ENCODE assay signal across 1 cellular context in the genomic region with DNA sequence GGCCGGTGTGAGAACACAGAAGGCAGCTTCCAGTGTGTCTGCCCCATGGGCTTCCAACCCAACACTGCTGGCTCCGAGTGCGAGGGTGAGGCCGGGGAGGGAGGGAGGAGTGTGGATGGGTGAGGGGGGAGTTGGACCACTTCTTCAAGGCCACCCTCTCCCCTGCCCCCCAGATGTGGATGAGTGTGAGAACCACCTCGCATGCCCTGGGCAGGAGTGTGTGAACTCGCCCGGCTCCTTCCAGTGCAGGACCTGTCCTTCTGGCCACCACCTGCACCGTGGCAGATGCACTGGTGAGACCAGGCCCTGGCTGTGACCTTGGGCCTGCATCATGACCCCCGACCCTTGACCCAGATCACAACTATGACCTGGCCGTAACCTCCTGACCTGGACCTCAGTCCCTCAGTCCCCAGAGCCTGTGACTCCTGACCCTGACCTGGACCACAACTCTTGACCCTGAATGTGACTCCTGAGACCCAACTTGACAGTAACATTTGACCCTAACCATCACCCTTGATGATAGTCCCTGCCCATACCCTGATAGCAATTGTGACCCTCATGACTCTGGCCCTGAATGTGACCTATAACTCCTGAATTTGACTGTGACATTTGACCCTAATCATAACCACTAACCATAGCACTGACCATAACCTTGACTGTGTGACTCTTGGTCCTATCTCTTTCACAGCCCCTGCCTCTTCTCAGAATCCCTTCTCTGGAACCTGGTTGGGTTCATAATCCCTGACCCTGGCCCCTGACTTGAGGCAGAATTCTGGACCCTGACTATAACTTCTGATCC.
TF ChIP-seq lines count a peak whose summit lies in the region.

No MANE protein-coding gene starts in this region.

TF ChIP-seq in H1, 55 proteins besides CTCF, POLR2A, EP300 and RAD21:
- TF ChIP-seq CBX8 (IDR thresholded peaks at IDR 0.05; ENCODE audit: borderline replicate concordance, low read depth, low read length) (no peak), RNF2 (IDR thresholded peaks at IDR 0.05; ENCODE audit: borderline replicate concordance, low read depth, low read length, missing control alignments, poor library complexity, severe bottlenecking) (no peak), CTBP2 (IDR thresholded peaks at IDR 0.05; ENCODE audit: borderline replicate concordance, insufficient read depth, insufficient read length, low read length) (no peak), FOSL1 (IDR thresholded peaks at IDR 0.05; ENCODE audit: insufficient read depth, low read depth, low read length) (no peak), PHF8 (conservative IDR thresholded peaks at IDR 0.05; ENCODE audit: low read depth, low read length) (no peak), CEBPB (IDR thresholded peaks at IDR 0.05; ENCODE audit: low read depth, low read length) (no peak)
TF ChIP-seq in H1: peak in this region for 0.
